1 cellular context compared by ENCODE assay signal in the genomic region with DNA sequence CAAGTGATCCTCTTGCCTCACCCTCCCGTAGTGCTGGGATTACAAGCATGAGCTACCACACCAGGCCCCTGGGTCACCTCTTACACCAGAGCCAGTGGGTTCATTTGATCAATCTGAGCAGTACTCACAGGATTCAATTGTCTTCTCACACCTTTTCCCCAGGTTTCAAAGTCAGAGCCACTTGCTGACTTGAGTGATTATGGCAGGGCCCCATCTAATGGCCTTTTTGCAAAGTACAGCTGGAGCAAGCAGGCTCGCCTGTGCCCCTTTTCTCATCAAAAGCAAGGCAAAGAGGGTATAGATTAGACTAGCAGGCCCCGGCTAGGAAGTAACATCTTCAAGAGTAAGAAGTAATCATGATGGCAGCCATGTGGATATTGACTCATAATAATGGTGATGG.
TF ChIP-seq lines count a peak whose summit lies in the region.

No MANE protein-coding gene starts in this region.

TF ChIP-seq in GM12878, 131 proteins besides CTCF, POLR2A, EP300 and RAD21 (continued from another document):
- TF ChIP-seq, protein P1, sequence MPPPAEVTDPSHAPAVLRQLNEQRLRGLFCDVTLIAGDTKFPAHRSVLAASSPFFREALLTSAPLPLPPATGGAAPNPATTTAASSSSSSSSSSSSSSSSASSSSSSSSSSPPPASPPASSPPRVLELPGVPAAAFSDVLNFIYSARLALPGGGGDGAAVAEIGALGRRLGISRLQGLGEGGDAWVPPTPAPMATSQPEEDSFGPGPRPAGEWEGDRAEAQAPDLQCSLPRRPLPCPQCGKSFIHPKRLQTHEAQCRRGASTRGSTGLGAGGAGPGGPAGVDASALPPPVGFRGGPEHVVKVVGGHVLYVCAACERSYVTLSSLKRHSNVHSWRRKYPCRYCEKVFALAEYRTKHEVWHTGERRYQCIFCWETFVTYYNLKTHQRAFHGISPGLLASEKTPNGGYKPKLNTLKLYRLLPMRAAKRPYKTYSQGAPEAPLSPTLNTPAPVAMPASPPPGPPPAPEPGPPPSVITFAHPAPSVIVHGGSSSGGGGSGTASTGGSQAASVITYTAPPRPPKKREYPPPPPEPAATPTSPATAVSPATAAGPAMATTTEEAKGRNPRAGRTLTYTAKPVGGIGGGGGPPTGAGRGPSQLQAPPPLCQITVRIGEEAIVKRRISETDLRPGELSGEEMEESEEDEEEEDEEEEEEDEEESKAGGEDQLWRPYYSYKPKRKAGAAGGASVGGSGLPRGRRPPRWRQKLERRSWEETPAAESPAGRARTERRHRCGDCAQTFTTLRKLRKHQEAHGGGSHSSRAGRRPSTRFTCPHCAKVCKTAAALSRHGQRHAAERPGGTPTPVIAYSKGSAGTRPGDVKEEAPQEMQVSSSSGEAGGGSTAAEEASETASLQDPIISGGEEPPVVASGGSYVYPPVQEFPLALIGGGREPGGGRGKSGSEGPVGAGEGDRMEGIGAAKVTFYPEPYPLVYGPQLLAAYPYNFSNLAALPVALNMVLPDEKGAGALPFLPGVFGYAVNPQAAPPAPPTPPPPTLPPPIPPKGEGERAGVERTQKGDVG (CRISPR knock-in tag; IDR thresholded peaks at IDR 0.05): no peak
- no peak for TF ChIP-seq MYB (IDR thresholded peaks at IDR 0.05; ENCODE audit: borderline replicate concordance, low read depth, low read length)
- no peak for TF ChIP-seq SMAD5 (IDR thresholded peaks at IDR 0.05; ENCODE audit: low read depth)
- no peak for TF ChIP-seq CEBPB (IDR thresholded peaks at IDR 0.05; ENCODE audit: borderline replicate concordance in 1 of 2, low read depth in 2 of 2, low read length in 2 of 2)
- TF ChIP-seq RELA (IDR thresholded peaks at IDR 0.05; ENCODE audit: borderline replicate concordance, partially characterized antibody): peak; percentile 32
- TF ChIP-seq NBN (IDR thresholded peaks at IDR 0.05): no peak
- TF ChIP-seq, protein P2, sequence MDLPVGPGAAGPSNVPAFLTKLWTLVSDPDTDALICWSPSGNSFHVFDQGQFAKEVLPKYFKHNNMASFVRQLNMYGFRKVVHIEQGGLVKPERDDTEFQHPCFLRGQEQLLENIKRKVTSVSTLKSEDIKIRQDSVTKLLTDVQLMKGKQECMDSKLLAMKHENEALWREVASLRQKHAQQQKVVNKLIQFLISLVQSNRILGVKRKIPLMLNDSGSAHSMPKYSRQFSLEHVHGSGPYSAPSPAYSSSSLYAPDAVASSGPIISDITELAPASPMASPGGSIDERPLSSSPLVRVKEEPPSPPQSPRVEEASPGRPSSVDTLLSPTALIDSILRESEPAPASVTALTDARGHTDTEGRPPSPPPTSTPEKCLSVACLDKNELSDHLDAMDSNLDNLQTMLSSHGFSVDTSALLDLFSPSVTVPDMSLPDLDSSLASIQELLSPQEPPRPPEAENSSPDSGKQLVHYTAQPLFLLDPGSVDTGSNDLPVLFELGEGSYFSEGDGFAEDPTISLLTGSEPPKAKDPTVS (IDR thresholded peaks at IDR 0.05; ENCODE audit: low read depth, low read length): no peak
- TF ChIP-seq KLF5 (IDR thresholded peaks at IDR 0.05; ENCODE audit: partially characterized antibody): no peak
- TF ChIP-seq, protein P3, sequence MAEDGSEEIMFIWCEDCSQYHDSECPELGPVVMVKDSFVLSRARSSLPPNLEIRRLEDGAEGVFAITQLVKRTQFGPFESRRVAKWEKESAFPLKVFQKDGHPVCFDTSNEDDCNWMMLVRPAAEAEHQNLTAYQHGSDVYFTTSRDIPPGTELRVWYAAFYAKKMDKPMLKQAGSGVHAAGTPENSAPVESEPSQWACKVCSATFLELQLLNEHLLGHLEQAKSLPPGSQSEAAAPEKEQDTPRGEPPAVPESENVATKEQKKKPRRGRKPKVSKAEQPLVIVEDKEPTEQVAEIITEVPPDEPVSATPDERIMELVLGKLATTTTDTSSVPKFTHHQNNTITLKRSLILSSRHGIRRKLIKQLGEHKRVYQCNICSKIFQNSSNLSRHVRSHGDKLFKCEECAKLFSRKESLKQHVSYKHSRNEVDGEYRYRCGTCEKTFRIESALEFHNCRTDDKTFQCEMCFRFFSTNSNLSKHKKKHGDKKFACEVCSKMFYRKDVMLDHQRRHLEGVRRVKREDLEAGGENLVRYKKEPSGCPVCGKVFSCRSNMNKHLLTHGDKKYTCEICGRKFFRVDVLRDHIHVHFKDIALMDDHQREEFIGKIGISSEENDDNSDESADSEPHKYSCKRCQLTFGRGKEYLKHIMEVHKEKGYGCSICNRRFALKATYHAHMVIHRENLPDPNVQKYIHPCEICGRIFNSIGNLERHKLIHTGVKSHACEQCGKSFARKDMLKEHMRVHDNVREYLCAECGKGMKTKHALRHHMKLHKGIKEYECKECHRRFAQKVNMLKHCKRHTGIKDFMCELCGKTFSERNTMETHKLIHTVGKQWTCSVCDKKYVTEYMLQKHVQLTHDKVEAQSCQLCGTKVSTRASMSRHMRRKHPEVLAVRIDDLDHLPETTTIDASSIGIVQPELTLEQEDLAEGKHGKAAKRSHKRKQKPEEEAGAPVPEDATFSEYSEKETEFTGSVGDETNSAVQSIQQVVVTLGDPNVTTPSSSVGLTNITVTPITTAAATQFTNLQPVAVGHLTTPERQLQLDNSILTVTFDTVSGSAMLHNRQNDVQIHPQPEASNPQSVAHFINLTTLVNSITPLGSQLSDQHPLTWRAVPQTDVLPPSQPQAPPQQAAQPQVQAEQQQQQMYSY (CRISPR knock-in tag; IDR thresholded peaks at IDR 0.05): no peak
- TF ChIP-seq ZNF24 (IDR thresholded peaks at IDR 0.05): no peak
- TF ChIP-seq ASH2L (IDR thresholded peaks at IDR 0.05; ENCODE audit: borderline replicate concordance, low read depth): no peak
- TF ChIP-seq YBX1 (IDR thresholded peaks at IDR 0.05): no peak
- TF ChIP-seq ATF7 (IDR thresholded peaks at IDR 0.05; ENCODE audit: low read depth): no peak
- no peak for TF ChIP-seq SP1 (IDR thresholded peaks at IDR 0.05; ENCODE audit: low read depth, low read length)
- TF ChIP-seq NR2C2 (IDR thresholded peaks at IDR 0.05; ENCODE audit: borderline replicate concordance, control insufficient read depth, insufficient read length, low read depth): no peak
- no peak for TF ChIP-seq TCF12 (IDR thresholded peaks at IDR 0.05; ENCODE audit: low read depth, low read length)
- no peak for TF ChIP-seq DPF2 (IDR thresholded peaks at IDR 0.05)
TF ChIP-seq in GM12878: peak in this region for 13.
